In the genomic region with DNA sequence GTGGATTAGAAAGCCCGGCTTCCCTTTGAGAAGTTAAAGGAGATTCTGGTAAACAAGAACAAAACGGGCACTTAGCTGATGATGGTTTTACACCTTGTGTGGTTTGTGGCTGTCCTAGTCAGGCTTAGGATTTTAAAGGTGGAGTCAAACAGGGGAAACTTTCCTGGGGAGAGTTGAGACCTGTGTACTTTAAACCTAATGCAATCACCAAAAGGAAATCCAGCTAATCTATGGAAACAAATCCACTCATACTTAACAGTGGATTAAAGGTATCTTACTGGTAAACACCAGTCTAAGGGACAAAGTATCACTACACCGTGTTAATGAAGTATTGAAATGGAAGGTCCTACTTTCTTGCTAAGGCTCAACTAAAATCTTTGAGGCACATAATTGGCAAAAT, we compare ENCODE assay signal across 19 cellular contexts.
DNase-seq lines count a peak whose midpoint lies in the region; ATAC-seq and TF ChIP-seq lines count a peak whose summit lies in the region.
"Had no signal": no experiment of that assay in that cellular context is flagged by ENCODE, and none has a peak within 500 bp of the region (broad histone marks: within the 10 kb centered on the region; RNA-seq: fewer than 3 reads in every experiment).

No MANE protein-coding gene starts in this region.

- peak overlapping the region in 1 of 2 donors; percentile 59 for H3K4me3 ChIP-seq in duodenal mucosa (ENCODE audit: low read depth in 1 of 2, low read length in 2 of 2)
- H3K4me3 ChIP-seq in mucosa of stomach (ENCODE audit: low read length) = no peak overlapping the region
- peak overlapping the region in 1 of 10 donors; percentile 35 for H3K4me3 ChIP-seq in heart right ventricle
- H3K4me3 ChIP-seq in gastrocnemius medialis = no peak overlapping the region
- H3K4me3 ChIP-seq in esophagus muscularis mucosa = no peak overlapping the region
- H3K4me3 ChIP-seq: SJSA1 had no signal

- in situ Hi-C loops in gastrocnemius medialis (cut with MboI; ENCODE audit: low sequenced_read_pairs in 4 of 4) = no loop called here

- intact Hi-C loops in heart right ventricle (cut with DNase I) = no loop called here
- intact Hi-C loops in gastrocnemius medialis (cut with DNase I; ENCODE audit: low total_unique reads) = no loop called here
- intact Hi-C loops in esophagus muscularis mucosa (cut with DNase I) = no loop called here

- no peak for TF ChIP-seq CTCF in heart right ventricle (IDR thresholded peaks at IDR 0.05)
- no peak for TF ChIP-seq CTCF in gastrocnemius medialis (IDR thresholded peaks at IDR 0.05 in 4 of 5, conservative IDR thresholded peaks at IDR 0.05 in 1 of 5)
- no peak for TF ChIP-seq CTCF in esophagus muscularis mucosa (IDR thresholded peaks at IDR 0.05)

- H3K27ac ChIP-seq in duodenal mucosa (ENCODE audit: low read depth, low read length) (peak overlapping the region; percentile 23), heart right ventricle (peak overlapping the region in 1 of 10 donors; percentile 88), gastrocnemius medialis (no peak overlapping the region), esophagus muscularis mucosa (replicated peaks in 1 of 4) (no peak overlapping the region)
- H3K27ac ChIP-seq: KMS-11, SJSA1 had no signal

- no peaks in the 10 kb centered on the region for H3K36me3 ChIP-seq in duodenal mucosa (ENCODE audit: control insufficient read depth in 1 of 2, insufficient read depth in 2 of 2, low read length in 2 of 2)
- no peaks in the 10 kb centered on the region for H3K36me3 ChIP-seq in mucosa of stomach (ENCODE audit: control insufficient read depth, insufficient read depth, low read length)
- H3K36me3 ChIP-seq in heart right ventricle = no peaks in the 10 kb centered on the region
- H3K36me3 ChIP-seq in gastrocnemius medialis = no peaks in the 10 kb centered on the region
- peaks cover 0 to 17% (median 4%) of the 10 kb centered on the region in 4 donors for H3K36me3 ChIP-seq in esophagus muscularis mucosa
- H3K36me3 ChIP-seq: SJSA1 had no signal

- TF ChIP-seq EP300 in esophagus muscularis mucosa (IDR thresholded peaks at IDR 0.05) = no peak

- H3K9me3 ChIP-seq in duodenal mucosa (ENCODE audit: control insufficient read depth in 1 of 2, low read length in 2 of 2) = no peaks in the 10 kb centered on the region
- H3K9me3 ChIP-seq in mucosa of stomach (ENCODE audit: control insufficient read depth, low read length) = no peaks in the 10 kb centered on the region
- no peaks in the 10 kb centered on the region for H3K9me3 ChIP-seq in heart right ventricle
- no peaks in the 10 kb centered on the region for H3K9me3 ChIP-seq in gastrocnemius medialis
- H3K9me3 ChIP-seq in esophagus muscularis mucosa = no peaks in the 10 kb centered on the region
- H3K9me3 ChIP-seq: BE2C, SJSA1 had no signal

- 89 to 97% methylated on average over 3 of the region's 3 CpGs for WGBS in heart right ventricle, 2 donors
- 88% methylated on average over 3 of the region's 3 CpGs for WGBS in esophagus muscularis mucosa

- ATAC-seq in heart right ventricle (no peak), gastrocnemius medialis (no peak)
- ATAC-seq: Right ventricle myocardium inferior had no signal

- H3K9ac ChIP-seq in duodenal mucosa (ENCODE audit: low read depth in 1 of 2, low read length in 2 of 2) (peak overlapping the region; percentile 5 to 52), mucosa of stomach (ENCODE audit: low read length) (peak overlapping the region; percentile 53)
- H3K9ac ChIP-seq: KMS-11 had no signal

- no peaks in the 10 kb centered on the region for H3K27me3 ChIP-seq in duodenal mucosa (ENCODE audit: control insufficient read depth in 1 of 2, insufficient read depth in 2 of 2, low read length in 2 of 2)
- no peaks in the 10 kb centered on the region for H3K27me3 ChIP-seq in mucosa of stomach (ENCODE audit: control insufficient read depth, insufficient read depth, low read length)
- peaks cover 0 to 3% (median 0%) of the 10 kb centered on the region in 7 donors for H3K27me3 ChIP-seq in heart right ventricle
- H3K27me3 ChIP-seq in gastrocnemius medialis = no peaks in the 10 kb centered on the region
- no peaks in the 10 kb centered on the region for H3K27me3 ChIP-seq in esophagus muscularis mucosa
- H3K27me3 ChIP-seq: BE2C, SJSA1 had no signal

- peaks cover 50 to 83% of the 10 kb centered on the region in 2 donors for H3K4me1 ChIP-seq in duodenal mucosa (ENCODE audit: control insufficient read depth in 1 of 2, insufficient read depth in 2 of 2, low read length in 2 of 2)
- peaks cover 65% of the 10 kb centered on the region for H3K4me1 ChIP-seq in mucosa of stomach (ENCODE audit: control insufficient read depth, insufficient read depth, low read length)
- peaks cover 0 to 62% (median under 1%) of the 10 kb centered on the region in 9 donors for H3K4me1 ChIP-seq in heart right ventricle
- no peaks in the 10 kb centered on the region for H3K4me1 ChIP-seq in gastrocnemius medialis
- H3K4me1 ChIP-seq in esophagus muscularis mucosa = peaks cover 0 to 19% (median 14%) of the 10 kb centered on the region in 4 donors
- H3K4me1 ChIP-seq: BE2C had no signal

- DNase-seq in NCI-H82 (lab: John Stamatoyannopoulos, UW) (peak; percentile 68), C1 segment of cervical spinal cord (lab: John Stamatoyannopoulos, UW) (no peak), heart right ventricle (no peak), gastrocnemius medialis (no peak), esophagus muscularis mucosa (ENCODE audit: extremely low spot score) (no peak)
- DNase-seq: BE2C; CD4-positive, CD25-positive, alpha-beta regulatory T cell; IMR-90; NCI-H1105 treated with DMSO at 0.1 percent for 48 hours; NCI-H1694; NCI-H2081 treated with DMSO at 0.1 percent for 48 hours; NCI-H2171 treated with DMSO at 0.1 percent for 48 hours; NCI-H524 treated with DMSO at 0.1 percent for 48 hours; OCI-M1 had no signal

- TF ChIP-seq POLR2A in gastrocnemius medialis (IDR thresholded peaks at IDR 0.05) (no peak), esophagus muscularis mucosa (IDR thresholded peaks at IDR 0.05; ENCODE audit: low read depth) (no peak)
